Comparison of ENCODE assay signal across 26 cellular contexts in the genomic region with DNA sequence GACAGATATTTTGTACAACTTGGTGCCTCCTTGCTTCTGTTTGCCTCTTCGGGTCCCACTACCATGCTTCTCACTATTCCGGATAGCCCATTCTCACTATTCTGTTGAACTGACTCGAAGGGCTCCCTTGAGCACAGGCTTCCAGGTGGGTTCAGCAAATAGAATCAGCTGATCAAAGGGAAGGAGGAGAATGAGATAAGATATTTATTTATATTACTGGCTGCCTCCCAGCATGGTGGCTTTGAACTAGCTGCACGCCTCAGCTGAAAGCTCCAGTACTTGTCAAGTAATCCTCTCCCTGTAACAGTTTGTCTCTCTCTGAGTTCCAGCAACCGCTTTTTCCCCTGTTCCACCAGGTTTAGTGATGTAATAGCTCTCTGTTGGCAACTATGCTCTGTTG.
"Had no signal": no experiment of that assay in that cellular context is flagged by ENCODE, and none has a peak within 500 bp of the region (broad histone marks: within the 10 kb centered on the region; RNA-seq: fewer than 3 reads in every experiment).

No MANE protein-coding gene starts in this region.

- DNase-seq: activated CD4-positive, alpha-beta memory T cell treated with anti-CD3 and anti-CD28 coated beads, Interleukin-2, amount 10 ng/mL, durations not matched to agents 7 days and 5 days; activated CD4-positive, alpha-beta T cell treated with anti-CD3 and anti-CD28 coated beads, Interleukin-2, amount 10 ng/mL, durations not matched to agents 24 days and 14 days; activated CD8-positive, alpha-beta memory T cell treated with anti-CD3 and anti-CD28 coated beads, Interleukin-2, amount 10 ng/mL, durations not matched to agents 7 days and 5 days; activated effector memory CD4-positive, alpha-beta T cell treated with anti-CD3 and anti-CD28 coated beads, Interleukin-2, amount 50 U/mL, for 16 hours; activated naive CD4-positive, alpha-beta T cell treated with anti-CD3 and anti-CD28 coated beads, Interleukin-2, amount 10 ng/mL, durations not matched to agents 7 days and 5 days; activated T-cell treated with anti-CD3 and anti-CD28 coated beads for 4 hours; amygdala; colonic mucosa; dorsolateral prefrontal cortex; effector memory CD8-positive, alpha-beta T cell; glutamatergic neuron; hippocampal formation; kidney glomerular epithelial cell; left lung; naive thymus-derived CD8-positive, alpha-beta T cell; ovary; spleen; stimulated activated CD4-positive, alpha-beta T cell treated with anti-CD3 and anti-CD28 coated beads, Interleukin-4, amount 100 ng/mL, for 1 hour; stimulated activated naive CD4-positive, alpha-beta T cell treated with Interleukin-2 at 50 U/mL for 16 hours; upper lobe of left lung had no signal

- H3K4me3 Mint-ChIP-seq: activated CD4-positive, alpha-beta memory T cell treated with anti-CD3 and anti-CD28 coated beads, Interleukin-2, amount 10 ng/mL, durations not matched to agents 7 days and 5 days; activated CD4-positive, alpha-beta T cell treated with anti-CD3 and anti-CD28 coated beads, Interleukin-2, amount 10 ng/mL, durations not matched to agents 24 days and 14 days; activated CD8-positive, alpha-beta memory T cell treated with anti-CD3 and anti-CD28 coated beads, Interleukin-2, amount 10 ng/mL, durations not matched to agents 7 days and 5 days; activated naive CD4-positive, alpha-beta T cell treated with anti-CD3 and anti-CD28 coated beads, Interleukin-2, amount 10 ng/mL, durations not matched to agents 7 days and 5 days; effector memory CD8-positive, alpha-beta T cell; mesothelial cell of epicardium; naive thymus-derived CD8-positive, alpha-beta T cell had no signal

- H3K27me3 ChIP-seq: colonic mucosa, esophagus muscularis mucosa, left lung, ovary, spleen, upper lobe of left lung had no signal

- H3K27ac Mint-ChIP-seq: activated CD4-positive, alpha-beta memory T cell treated with anti-CD3 and anti-CD28 coated beads, Interleukin-2, amount 10 ng/mL, durations not matched to agents 7 days and 5 days; activated CD4-positive, alpha-beta T cell treated with anti-CD3 and anti-CD28 coated beads, Interleukin-2, amount 10 ng/mL, durations not matched to agents 24 days and 14 days; activated CD8-positive, alpha-beta memory T cell treated with anti-CD3 and anti-CD28 coated beads, Interleukin-2, amount 10 ng/mL, durations not matched to agents 7 days and 5 days; activated naive CD4-positive, alpha-beta T cell treated with anti-CD3 and anti-CD28 coated beads, Interleukin-2, amount 10 ng/mL, durations not matched to agents 7 days and 5 days; effector memory CD8-positive, alpha-beta T cell; mesothelial cell of epicardium; naive thymus-derived CD8-positive, alpha-beta T cell had no signal

- H3K4me1 ChIP-seq: colonic mucosa, esophagus muscularis mucosa, left lung, prostate gland, spleen, upper lobe of left lung had no signal

- H3K36me3 Mint-ChIP-seq: activated CD8-positive, alpha-beta memory T cell treated with anti-CD3 and anti-CD28 coated beads, Interleukin-2, amount 10 ng/mL, durations not matched to agents 7 days and 5 days; activated naive CD4-positive, alpha-beta T cell treated with anti-CD3 and anti-CD28 coated beads, Interleukin-2, amount 10 ng/mL, durations not matched to agents 7 days and 5 days; mesothelial cell of epicardium had no signal

- H3K9me3 ChIP-seq: colonic mucosa, esophagus muscularis mucosa, left lung, ovary, prostate gland, spleen, upper lobe of left lung had no signal

- H3K27ac ChIP-seq: colonic mucosa, dorsolateral prefrontal cortex, esophagus muscularis mucosa, left lung, ovary, prostate gland, spleen, upper lobe of left lung had no signal

- H3K36me3 ChIP-seq: colonic mucosa, esophagus muscularis mucosa, left lung, ovary, prostate gland, spleen, upper lobe of left lung had no signal

- H3K4me1 Mint-ChIP-seq: activated CD4-positive, alpha-beta memory T cell treated with anti-CD3 and anti-CD28 coated beads, Interleukin-2, amount 10 ng/mL, durations not matched to agents 7 days and 5 days; activated CD4-positive, alpha-beta T cell treated with anti-CD3 and anti-CD28 coated beads, Interleukin-2, amount 10 ng/mL, durations not matched to agents 24 days and 14 days; activated CD8-positive, alpha-beta memory T cell treated with anti-CD3 and anti-CD28 coated beads, Interleukin-2, amount 10 ng/mL, durations not matched to agents 7 days and 5 days; activated naive CD4-positive, alpha-beta T cell treated with anti-CD3 and anti-CD28 coated beads, Interleukin-2, amount 10 ng/mL, durations not matched to agents 7 days and 5 days; naive thymus-derived CD8-positive, alpha-beta T cell had no signal

- ATAC-seq: activated CD4-positive, CD25-positive, alpha-beta regulatory T cell treated with anti-CD3 and anti-CD28 coated beads, Interleukin-2, amount 50 U/mL, for 24 hours; activated CD8-positive, alpha-beta memory T cell treated with anti-CD3 and anti-CD28 coated beads, Interleukin-2, amount 10 ng/mL, durations not matched to agents 7 days and 5 days; effector memory CD8-positive, alpha-beta T cell; left lung; naive thymus-derived CD8-positive, alpha-beta T cell had no signal

- H3K4me3 ChIP-seq: colonic mucosa, dorsolateral prefrontal cortex, esophagus muscularis mucosa, left lung, ovary, prostate gland, spleen, upper lobe of left lung had no signal

- FAIRE-seq: bronchial epithelial cell, frontal cortex had no signal

- H3K9me3 Mint-ChIP-seq: activated CD4-positive, alpha-beta memory T cell treated with anti-CD3 and anti-CD28 coated beads, Interleukin-2, amount 10 ng/mL, durations not matched to agents 7 days and 5 days; activated CD4-positive, alpha-beta T cell treated with anti-CD3 and anti-CD28 coated beads, Interleukin-2, amount 10 ng/mL, durations not matched to agents 24 days and 14 days; activated naive CD4-positive, alpha-beta T cell treated with anti-CD3 and anti-CD28 coated beads, Interleukin-2, amount 10 ng/mL, durations not matched to agents 7 days and 5 days; effector memory CD8-positive, alpha-beta T cell; mesothelial cell of epicardium; naive thymus-derived CD8-positive, alpha-beta T cell had no signal
